In genomic region chr13:105598551-105598950, GRCh38 we compare ENCODE assay signal across 1 cellular context.
TF ChIP-seq lines count a peak whose summit lies in the region.

No MANE protein-coding gene starts in this region.

TF ChIP-seq in GM23338, 12 proteins besides CTCF, POLR2A, EP300 and RAD21 (continued from another document):
- TF ChIP-seq ZNF331 (CRISPR knock-in tag; IDR thresholded peaks at IDR 0.05; ENCODE audit: low read depth) (no peak), NANOG (IDR thresholded peaks at IDR 0.05; ENCODE audit: borderline replicate concordance) (no peak), CREB1 (CRISPR knock-in tag; IDR thresholded peaks at IDR 0.05; ENCODE audit: low read depth) (no peak), EZH2phosphoT487 (IDR thresholded peaks at IDR 0.05; ENCODE audit: unreplicated experiment) (no peak), POLR2AphosphoS5 (IDR thresholded peaks at IDR 0.05; ENCODE audit: low read depth) (no peak), ZNF114 (CRISPR knock-in tag; IDR thresholded peaks at IDR 0.05) (no peak)
- TF ChIP-seq, protein P1, sequence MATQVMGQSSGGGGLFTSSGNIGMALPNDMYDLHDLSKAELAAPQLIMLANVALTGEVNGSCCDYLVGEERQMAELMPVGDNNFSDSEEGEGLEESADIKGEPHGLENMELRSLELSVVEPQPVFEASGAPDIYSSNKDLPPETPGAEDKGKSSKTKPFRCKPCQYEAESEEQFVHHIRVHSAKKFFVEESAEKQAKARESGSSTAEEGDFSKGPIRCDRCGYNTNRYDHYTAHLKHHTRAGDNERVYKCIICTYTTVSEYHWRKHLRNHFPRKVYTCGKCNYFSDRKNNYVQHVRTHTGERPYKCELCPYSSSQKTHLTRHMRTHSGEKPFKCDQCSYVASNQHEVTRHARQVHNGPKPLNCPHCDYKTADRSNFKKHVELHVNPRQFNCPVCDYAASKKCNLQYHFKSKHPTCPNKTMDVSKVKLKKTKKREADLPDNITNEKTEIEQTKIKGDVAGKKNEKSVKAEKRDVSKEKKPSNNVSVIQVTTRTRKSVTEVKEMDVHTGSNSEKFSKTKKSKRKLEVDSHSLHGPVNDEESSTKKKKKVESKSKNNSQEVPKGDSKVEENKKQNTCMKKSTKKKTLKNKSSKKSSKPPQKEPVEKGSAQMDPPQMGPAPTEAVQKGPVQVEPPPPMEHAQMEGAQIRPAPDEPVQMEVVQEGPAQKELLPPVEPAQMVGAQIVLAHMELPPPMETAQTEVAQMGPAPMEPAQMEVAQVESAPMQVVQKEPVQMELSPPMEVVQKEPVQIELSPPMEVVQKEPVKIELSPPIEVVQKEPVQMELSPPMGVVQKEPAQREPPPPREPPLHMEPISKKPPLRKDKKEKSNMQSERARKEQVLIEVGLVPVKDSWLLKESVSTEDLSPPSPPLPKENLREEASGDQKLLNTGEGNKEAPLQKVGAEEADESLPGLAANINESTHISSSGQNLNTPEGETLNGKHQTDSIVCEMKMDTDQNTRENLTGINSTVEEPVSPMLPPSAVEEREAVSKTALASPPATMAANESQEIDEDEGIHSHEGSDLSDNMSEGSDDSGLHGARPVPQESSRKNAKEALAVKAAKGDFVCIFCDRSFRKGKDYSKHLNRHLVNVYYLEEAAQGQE (IDR thresholded peaks at IDR 0.05; ENCODE audit: unreplicated experiment), result no peak
